ENCODE assay signal across 9 cellular contexts in the genomic region with DNA sequence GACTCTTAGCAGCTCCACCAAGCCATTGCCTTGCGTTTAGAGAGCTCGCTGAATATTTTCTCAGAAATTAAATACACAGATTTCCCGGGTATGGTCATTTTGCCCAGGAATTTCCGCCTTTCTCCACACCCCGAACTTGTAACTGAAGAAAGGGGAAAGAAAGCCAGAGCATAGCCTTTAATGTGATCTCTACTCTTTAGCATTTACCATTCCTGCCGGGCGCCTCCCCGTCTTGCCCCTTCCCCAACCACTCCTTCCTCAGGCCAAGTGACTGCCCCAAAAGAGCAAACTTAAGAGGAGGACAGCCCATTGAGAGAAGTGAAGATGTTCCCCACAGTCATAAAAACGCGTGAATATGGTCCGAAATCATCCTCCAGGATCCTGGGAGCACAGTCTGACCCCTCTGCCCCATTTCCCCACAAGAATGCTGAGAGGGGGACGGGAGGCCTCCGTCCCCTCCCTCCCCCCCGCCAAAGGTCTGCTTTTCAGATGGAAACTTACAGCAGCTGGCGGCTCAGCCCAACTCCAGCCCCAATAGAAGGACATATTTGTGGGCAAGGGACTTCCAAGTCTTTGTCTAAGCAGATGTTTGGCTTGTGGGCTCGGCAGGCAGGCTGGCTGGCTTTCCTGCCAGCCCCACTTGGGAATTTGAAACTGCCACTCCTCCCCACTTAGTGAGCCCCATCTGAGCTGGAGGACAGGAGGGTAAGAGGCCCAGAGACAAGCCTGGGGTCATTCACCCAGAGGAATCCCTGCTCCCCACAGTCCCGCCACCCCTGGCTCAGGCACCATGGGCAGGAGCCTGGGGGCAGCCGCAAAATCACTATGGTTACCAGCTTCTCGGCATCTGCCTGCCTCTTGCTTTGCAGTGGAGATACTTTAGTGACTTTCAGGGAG. TPM values are rescaled to one million over a fixed set of nuclear protein-coding genes. Genes with fewer than 3 reads are reported as not detected.
DNase-seq lines count a peak whose midpoint lies in the region; ATAC-seq, FAIRE-seq and TF ChIP-seq lines count a peak whose summit lies in the region.
"Had no signal": no experiment of that assay in that cellular context is flagged by ENCODE, and none has a peak within 500 bp of the region (broad histone marks: within the 10 kb centered on the region; RNA-seq: fewer than 3 reads in every experiment).

No MANE protein-coding gene starts in this region.

- peak overlapping the region; percentile 71 for H3K27ac Mint-ChIP-seq in HFFc6
- H3K27ac Mint-ChIP-seq: activated CD4-positive, alpha-beta T cell treated with anti-CD3 and anti-CD28 coated beads, Interleukin-2, amount 10 ng/mL, durations not matched to agents 7 days and 5 days had no signal

- peaks cover 5% of the 10 kb centered on the region; the same call in 1 of the 2 replicates for H3K36me3 Mint-ChIP-seq in HFFc6 (ENCODE audit: low read depth)

- H3K27me3 Mint-ChIP-seq in HFFc6 (ENCODE audit: insufficient read depth): peaks cover 3% of the 10 kb centered on the region; the same call in 1 of the 2 replicates
- H3K27me3 Mint-ChIP-seq: activated CD4-positive, alpha-beta T cell treated with anti-CD3 and anti-CD28 coated beads, Interleukin-2, amount 10 ng/mL, durations not matched to agents 7 days and 5 days had no signal

- H3K9me3 Mint-ChIP-seq in HFFc6: no peaks in the 10 kb centered on the region
- H3K9me3 Mint-ChIP-seq: activated CD4-positive, alpha-beta T cell treated with anti-CD3 and anti-CD28 coated beads, Interleukin-2, amount 10 ng/mL, durations not matched to agents 7 days and 5 days had no signal

- H3K4me3 ChIP-seq in brain microvascular endothelial cell (ENCODE audit: low read depth, low read length) (no peak overlapping the region), kidney (ENCODE audit: low read length in 2 of 2) (no peak overlapping the region), thoracic aorta (peak overlapping the region; percentile 35)

- H3K27me3 ChIP-seq in brain microvascular endothelial cell (replicated peaks) (no peaks in the 10 kb centered on the region), thoracic aorta (replicated peaks; ENCODE audit: insufficient read depth) (no peaks in the 10 kb centered on the region)

- DNase-seq in HFFc6 (peak; percentile 57), brain microvascular endothelial cell (peak; percentile 82), kidney (peak; percentile 86), thoracic aorta (ENCODE audit: low spot score) (no peak), pons (ENCODE audit: low spot score) (no peak), GM19238 (ENCODE audit: insufficient read length, low spot score) (no peak)
- DNase-seq in activated naive CD4-positive, alpha-beta T cell (lab: John Stamatoyannopoulos, UW): no peak
- DNase-seq: activated CD4-positive, alpha-beta T cell treated with anti-CD3 and anti-CD28 coated beads, Interleukin-2, amount 10 ng/mL, durations not matched to agents 7 days and 5 days had no signal

- ATAC-seq in thoracic aorta (ENCODE audit: insufficient number of reproducible peaks, low FRiP score, low read depth): peak; percentile 22
- ATAC-seq in HG02885 (IDR thresholded peaks at IDR 0.05; ENCODE audit: poor library complexity, unreplicated experiment): no peak

- H3K9ac ChIP-seq in kidney (ENCODE audit: low read length in 2 of 2): no peak overlapping the region

- H3K4me1 ChIP-seq in kidney (ENCODE audit: control insufficient read depth in 1 of 2, insufficient read depth in 1 of 2, low read depth in 1 of 2, low read length in 2 of 2): peaks cover 0 to 6% of the 10 kb centered on the region in 2 donors
- H3K4me1 ChIP-seq in thoracic aorta (ENCODE audit: control insufficient read depth in 1 of 2, low read depth in 2 of 2): peaks cover 75 to 100% of the 10 kb centered on the region in 2 donors

- intact Hi-C loops in kidney (cut with DNase I): no loop called here

- no peak for FAIRE-seq in kidney (lab: Jason Lieb, UNC)

- H3K9me3 ChIP-seq in kidney (ENCODE audit: control insufficient read depth in 1 of 2, low read length in 2 of 2): no peaks in the 10 kb centered on the region
- H3K9me3 ChIP-seq in thoracic aorta: no peaks in the 10 kb centered on the region

- TF ChIP-seq CTCF in HFFc6 (IDR thresholded peaks at IDR 0.05): no peak
- no peak for TF ChIP-seq CTCF in brain microvascular endothelial cell (IDR thresholded peaks at IDR 0.05; ENCODE audit: low read depth, low read length, missing control alignments)
- TF ChIP-seq CTCF in kidney (IDR thresholded peaks at IDR 0.05; ENCODE audit: borderline replicate concordance, extremely low read depth, insufficient read depth): no peak
- no peak for TF ChIP-seq CTCF in thoracic aorta (IDR thresholded peaks at IDR 0.05)

- peaks cover 21% of the 10 kb centered on the region for H3K36me3 ChIP-seq in brain microvascular endothelial cell (replicated peaks)
- H3K36me3 ChIP-seq in kidney (ENCODE audit: control insufficient read depth in 1 of 2, insufficient read depth in 2 of 2, low read length in 2 of 2): peaks cover 0 to 9% of the 10 kb centered on the region in 2 donors
- H3K36me3 ChIP-seq in thoracic aorta: peaks cover 47% of the 10 kb centered on the region

- peaks cover 24% of the 10 kb centered on the region for H3K4me1 Mint-ChIP-seq in HFFc6 (ENCODE audit: low read depth)
- H3K4me1 Mint-ChIP-seq: activated CD4-positive, alpha-beta T cell treated with anti-CD3 and anti-CD28 coated beads, Interleukin-2, amount 10 ng/mL, durations not matched to agents 7 days and 5 days had no signal

- peak overlapping the region; percentile 65 for H3K4me3 Mint-ChIP-seq in HFFc6
- H3K4me3 Mint-ChIP-seq: activated CD4-positive, alpha-beta T cell treated with anti-CD3 and anti-CD28 coated beads, Interleukin-2, amount 10 ng/mL, durations not matched to agents 7 days and 5 days had no signal

- peak overlapping the region; percentile 86 for H3K27ac ChIP-seq in brain microvascular endothelial cell
- H3K27ac ChIP-seq in kidney (ENCODE audit: low read depth in 2 of 2, low read length in 2 of 2): no peak overlapping the region
- H3K27ac ChIP-seq in thoracic aorta: peak overlapping the region; percentile 60 to 81

- in situ Hi-C loops in brain microvascular endothelial cell (cut with HindIII; ENCODE audit: low pct_ligation_motif_present, low sequenced_read_pairs): no loop called here

RNA-seq across cellular contexts. Expression of a gene that starts 53.4 kb away (rescaled TPM):
- total RNA-seq in HFFc6 (2021; fragmentation: NEBNext Ultra II Directional; extraction: Animal tissue kit (Norgen Biotek cat#: 25700)): 10 to 100 TPM; 20.1 to 50.6 (median 23.3) TPM
- total RNA-seq in kidney: 65.4 TPM
- 24.3 TPM for polyA plus RNA-seq in kidney (ENCODE audit: insufficient read depth, low read depth, low replicate concordance)
- total RNA-seq in thoracic aorta: 100 to 1,000 TPM; 813 to 852 TPM

Comparison
In these comparisons a context has a peak if more than half of its experiments do, and no peak if none do; other contexts are left out.
1. DNase-seq: peak in HFFc6 (single experiment), brain microvascular endothelial cell (single experiment) and kidney (single experiment); none in thoracic aorta (single experiment), activated naive CD4-positive, alpha-beta T cell (0 of 4), pons (single experiment) and GM19238 (single experiment).
2. H3K27ac ChIP-seq: peak in brain microvascular endothelial cell (single experiment) and thoracic aorta (2 of 2); none in kidney (0 of 2).
3. RNA of a gene that starts 53.4 kb away (total RNA-seq): 813 to 852 TPM in thoracic aorta; 65.4 TPM in kidney (single experiment) and 20.1 to 50.6 TPM in HFFc6; every median in the first group is over 10 times any median in the second.